30 cellular contexts compared by ENCODE assay signal in genomic region chr1:199937161-199937560, GRCh38.
"Had no signal": no experiment of that assay in that cellular context is flagged by ENCODE, and none has a peak within 500 bp of the region (broad histone marks: within the 10 kb centered on the region; RNA-seq: fewer than 3 reads in every experiment).

No MANE protein-coding gene starts in this region.

- H3K9me3 ChIP-seq: MG63 had no signal

- H3K4me3 ChIP-seq: MG63 had no signal

- H3K27me3 ChIP-seq: MG63 had no signal

- DNase-seq: Karpas-422, Kasumi-1, MG63, MM.1S, NCI-H1048, NCI-H1092, NCI-H1092 treated with DMSO at 0.1 percent for 48 hours, NCI-H1105, NCI-H1105 treated with DMSO at 0.1 percent for 48 hours, NCI-H1417, NCI-H1417 treated with DMSO at 0.1 percent for 48 hours, NCI-H146, NCI-H1694, NCI-H1694 treated with DMSO at 0.1 percent for 48 hours, NCI-H187, NCI-H187 treated with DMSO at 0.1 percent for 48 hours, NCI-H1930, NCI-H2029, NCI-H2029 treated with DMSO at 0.1 percent for 48 hours, NCI-H2081, NCI-H2081 treated with DMSO at 0.1 percent for 48 hours, NCI-H2107, NCI-H2171, NCI-H2171 treated with DMSO at 0.1 percent for 48 hours, NCI-H226, NCI-H345, NCI-H446, NCI-H446 treated with DMSO at 0.1 percent for 48 hours, NCI-H510A, NCI-H510A treated with DMSO at 0.1 percent for 48 hours had no signal

- H3K36me3 ChIP-seq: MG63 had no signal
